8 cellular contexts compared by ENCODE assay signal in the genomic region with DNA sequence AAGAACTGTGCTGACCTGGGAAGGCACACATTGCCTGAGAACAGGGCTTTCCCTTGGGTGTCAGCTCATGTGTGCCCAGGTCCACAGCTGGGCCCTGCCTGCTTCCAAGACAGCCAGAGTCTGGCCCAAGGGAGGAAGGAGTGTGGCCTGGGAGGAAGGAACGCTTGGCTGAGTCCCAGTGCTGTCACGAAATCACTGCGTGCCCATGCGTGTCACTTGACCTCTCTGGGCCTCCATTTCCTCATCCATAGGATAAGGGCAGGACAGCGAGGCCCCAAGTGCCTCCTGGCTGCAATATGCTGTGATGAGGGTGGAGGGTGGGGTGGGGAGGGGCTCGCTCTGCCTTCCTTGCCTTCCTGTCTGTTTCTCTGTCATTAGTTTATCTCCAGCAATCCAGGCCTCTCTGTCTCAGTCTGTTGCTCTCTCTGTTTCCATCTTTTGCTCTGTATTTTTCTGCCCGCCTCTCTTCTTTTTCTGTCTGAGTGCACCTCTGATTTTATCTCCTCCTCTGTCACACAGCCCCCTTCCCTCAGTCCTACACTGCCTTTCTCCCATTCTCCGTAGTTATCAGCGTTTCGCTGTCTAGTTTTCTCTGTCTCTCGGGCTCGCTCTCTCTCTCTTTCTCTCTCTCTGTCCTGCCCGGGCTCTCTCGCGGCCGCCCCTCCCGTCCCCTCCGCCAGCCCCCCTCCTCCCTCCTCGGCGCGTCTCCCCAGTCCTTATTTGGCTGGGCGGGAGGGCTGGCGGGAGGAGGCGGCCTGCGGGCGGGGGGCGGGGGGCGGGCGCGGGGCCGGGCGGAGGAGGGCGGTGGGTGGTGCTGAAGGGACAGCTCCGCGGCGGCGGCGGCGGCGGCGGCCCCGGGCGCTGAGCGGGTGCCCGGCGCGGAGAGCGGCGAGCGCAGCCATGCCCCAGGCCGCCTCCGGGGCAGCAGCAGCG. TPM values are rescaled to one million over a fixed set of nuclear protein-coding genes. Genes with fewer than 3 reads are reported as not detected.
DNase-seq lines count a peak whose midpoint lies in the region; ATAC-seq and TF ChIP-seq lines count a peak whose summit lies in the region.

Gene KCNK3 (plus strand): TSS at position 842 of the 933 bp plus-strand sequence. CDS start 154 bp downstream, outside the sequence.

- peaks cover 90% of the 10 kb centered on the region for H3K27me3 ChIP-seq in HUES64 (ENCODE audit: insufficient read depth, low read length)

- H3K9ac ChIP-seq in HUES64 (ENCODE audit: low read depth, low read length) = 0 out of 2 replicates have a peak within 1 kb of the TSS, but pooled peaks have one; percentile 46

- H3K4me1 Mint-ChIP-seq in T-helper 2 cell treated with Interferon-gamma antibody and Interleukin-4, amounts not matched to agents 5 μg/mL and 100 μg/mL, for 36 hours (ENCODE audit: low read depth) = no peaks in the 10 kb centered on the region
- H3K4me1 Mint-ChIP-seq in brain = peaks cover 61% of the 10 kb centered on the region

- H3K36me3 ChIP-seq in HUES64 (ENCODE audit: insufficient read depth, low read length) = no peaks in the 10 kb centered on the region

- CTCF ChIA-PET in AG04449 (lab: Yijun Ruan, JAX) = interaction anchor here (1.4 kb wide), 1 partner anchor 54 kb away, joined by 3 read pairs; no protein-coding TSS in a partner anchor

- H3K36me3 Mint-ChIP-seq in T-helper 2 cell treated with Interferon-gamma antibody and Interleukin-4, amounts not matched to agents 5 μg/mL and 100 μg/mL, for 36 hours (ENCODE audit: low read depth) = no peaks in the 10 kb centered on the region
- peaks cover 4% of the 10 kb centered on the region for H3K36me3 Mint-ChIP-seq in brain

- peaks cover 5% of the 10 kb centered on the region; the same call in 1 of the 2 replicates for H3K4me1 ChIP-seq in HUES64 (ENCODE audit: insufficient read depth, low read length)

- TF ChIP-seq CTCF in AG04449 (IDR thresholded peaks at IDR 0.05; ENCODE audit: insufficient read depth, low read length, missing control alignments) (no peak), brain (conservative IDR thresholded peaks at IDR 0.05) (no peak)

- H3K4me3 ChIP-seq in AG04449 (ENCODE audit: low read depth, low read length) (peak within 1 kb of the TSS; percentile 34), HUES64 (ENCODE audit: low read length) (peak within 1 kb of the TSS; percentile 52)

- H3K9me3 Mint-ChIP-seq in T-helper 2 cell treated with Interferon-gamma antibody and Interleukin-4, amounts not matched to agents 5 μg/mL and 100 μg/mL, for 36 hours = no peaks in the 10 kb centered on the region
- H3K9me3 Mint-ChIP-seq in brain = no peaks in the 10 kb centered on the region

- POLR2A ChIA-PET in AG04449 (lab: Yijun Ruan, JAX) = no interaction called here

- H3K27me3 Mint-ChIP-seq in T-helper 2 cell treated with Interferon-gamma antibody and Interleukin-4, amounts not matched to agents 5 μg/mL and 100 μg/mL, for 36 hours (ENCODE audit: low read depth) = peaks cover 43% of the 10 kb centered on the region
- peaks cover 45% of the 10 kb centered on the region for H3K27me3 Mint-ChIP-seq in brain

- no peak for DNase-seq in AG04449 (ENCODE audit: low read depth, low spot score)
- peak; percentile 27 for DNase-seq in T-helper 2 cell treated with Interferon-gamma antibody and Interleukin-4, amounts not matched to agents 5 μg/mL and 100 μg/mL, for 36 hours (ENCODE audit: low spot score)
- DNase-seq in iPS-NIHi7 (ENCODE audit: extremely low spot score) = peak; percentile 93
- peak in 2 of 3 donors; percentile 14 to 24 for DNase-seq in stimulated activated CD4-positive, alpha-beta T cell treated with anti-CD3 and anti-CD28 coated beads, Interleukin-12 subunit alpha, Interleukin-12 subunit beta, amount 100 ng/mL, for 48 hours (ENCODE audit: low read depth in 2 of 3, low spot score in 1 of 3)
- no peak for DNase-seq in SIG-M5 (lab: John Stamatoyannopoulos, UW)

- H3K9me3 ChIP-seq in HUES64 (ENCODE audit: insufficient read depth, low read depth, low read length) = no peaks in the 10 kb centered on the region

- no peak for ATAC-seq in GM19035 (IDR thresholded peaks at IDR 0.05; ENCODE audit: unreplicated experiment)

- 13% methylated on average over 39 of the region's 53 CpGs for WGBS in HUES64

- no peak within 1 kb of the TSS for H3K27ac Mint-ChIP-seq in T-helper 2 cell treated with Interferon-gamma antibody and Interleukin-4, amounts not matched to agents 5 μg/mL and 100 μg/mL, for 36 hours
- peak within 1 kb of the TSS; percentile 70 to 97 (median 95) for H3K27ac Mint-ChIP-seq in brain

- H3K4me3 Mint-ChIP-seq in T-helper 2 cell treated with Interferon-gamma antibody and Interleukin-4, amounts not matched to agents 5 μg/mL and 100 μg/mL, for 36 hours = no peak within 1 kb of the TSS
- peak within 1 kb of the TSS; percentile 82 to 91 (median 89) for H3K4me3 Mint-ChIP-seq in brain

- no peak within 1 kb of the TSS for H3K27ac ChIP-seq in HUES64 (ENCODE audit: low read depth, low read length)

RNA-seq across cellular contexts. Expression of gene KCNK3, which starts in this region (rescaled TPM):
- 0.20 TPM for polyA plus RNA-seq in HUES64 (2013, experiment 1 of 2)
- 0.44 TPM for polyA plus RNA-seq in HUES64 (2013, experiment 2 of 2)
- 6.8 TPM for polyA plus RNA-seq in brain (ENCODE audit: insufficient read depth, low read depth, low replicate concordance)

Comparison
In these comparisons a context has a peak if more than half of its experiments do, and no peak if none do; other contexts are left out.
1. DNase-seq: peak in T-helper 2 cell treated with Interferon-gamma antibody and Interleukin-4, amounts not matched to agents 5 μg/mL and 100 μg/mL, for 36 hours (single experiment), iPS-NIHi7 (single experiment) and stimulated activated CD4-positive, alpha-beta T cell treated with anti-CD3 and anti-CD28 coated beads, Interleukin-12 subunit alpha, Interleukin-12 subunit beta, amount 100 ng/mL, for 48 hours (2 of 3); none in AG04449 (single experiment) and SIG-M5 (single experiment).